In the genomic region with DNA sequence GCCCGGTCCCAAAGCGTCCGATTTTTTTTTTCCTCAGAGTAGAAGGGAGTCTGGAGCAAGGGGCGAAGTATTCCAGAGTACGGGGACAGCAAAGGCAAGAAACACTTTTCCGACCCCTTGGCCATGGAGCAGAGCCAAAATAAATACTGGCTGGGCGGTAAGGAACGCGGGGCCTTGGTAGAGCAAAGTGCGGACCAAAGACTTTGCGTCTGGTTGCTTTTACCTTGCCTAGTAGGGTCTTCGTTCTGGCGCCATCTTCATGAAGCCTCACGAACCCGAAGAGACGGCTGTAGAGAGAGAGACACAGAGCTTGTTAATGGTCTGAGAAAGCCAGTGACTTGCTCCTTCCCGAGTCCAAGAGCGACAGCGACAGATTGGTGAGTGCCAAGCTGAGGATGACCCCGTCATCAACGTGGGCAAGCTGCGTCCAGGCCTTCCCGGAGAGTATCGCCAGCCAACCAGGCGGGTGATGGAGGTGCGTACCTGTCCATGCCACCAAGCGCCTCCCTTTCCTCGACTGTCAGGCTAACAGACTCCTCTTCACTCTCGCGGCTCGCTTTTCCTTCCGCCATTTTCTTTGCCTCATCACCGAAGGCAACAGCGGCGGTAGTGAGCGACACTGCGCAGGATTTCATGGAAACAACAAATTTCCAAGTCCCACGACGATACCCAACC, we compare ENCODE assay signal across 9 cellular contexts. TPM values are rescaled to one million over a fixed set of nuclear protein-coding genes. Genes with fewer than 3 reads are reported as not detected.
A peak's percentile ranks its signal among the peaks of the same experiment; 100 is the strongest.
DNase-seq lines count a peak whose midpoint lies in the region; ATAC-seq lines count a peak whose summit lies in the region.
"Had no signal": no experiment of that assay in that cellular context is flagged by ENCODE, and none has a peak within 500 bp of the region (broad histone marks: within the 10 kb centered on the region; RNA-seq: fewer than 3 reads in every experiment).

No MANE protein-coding gene starts in this region.

- intact Hi-C loops in activated T-helper 2 cell treated with anti-CD3 and anti-CD28 coated beads, Interferon-gamma antibody, Interleukin-2, Interleukin-4, amounts not matched to agents 10 μg/mL and 5 μg/mL and 100 μg/mL, durations not matched to agents 14 hours and 24 hours and 36 hours (cut with micrococcal nuclease), result loop anchor here (1.0 to 5.0 kb wide), 4 partner anchors 42 to 572 kb away; partner anchors contain the start of gene TMSB4Y

- no peaks in the 10 kb centered on the region for H3K9me3 Mint-ChIP-seq in activated T-helper 2 cell treated with anti-CD3 and anti-CD28 coated beads, Interferon-gamma antibody, Interleukin-2, Interleukin-4, amounts not matched to agents 10 μg/mL and 5 μg/mL and 100 μg/mL, durations not matched to agents 14 hours and 24 hours and 36 hours
- no peaks in the 10 kb centered on the region for H3K9me3 Mint-ChIP-seq in stimulated activated naive CD8-positive, alpha-beta T cell treated with anti-CD3 and anti-CD28 coated beads, Interleukin-15, amount 100 ng/mL, for 72 hours

- H3K27me3 Mint-ChIP-seq in activated T-helper 2 cell treated with anti-CD3 and anti-CD28 coated beads, Interferon-gamma antibody, Interleukin-2, Interleukin-4, amounts not matched to agents 10 μg/mL and 5 μg/mL and 100 μg/mL, durations not matched to agents 14 hours and 24 hours and 36 hours (ENCODE audit: low read depth), result no peaks in the 10 kb centered on the region
- no peaks in the 10 kb centered on the region for H3K27me3 Mint-ChIP-seq in stimulated activated naive CD8-positive, alpha-beta T cell treated with anti-CD3 and anti-CD28 coated beads, Interleukin-15, amount 100 ng/mL, for 72 hours

- peaks cover 27% of the 10 kb centered on the region for H3K36me3 Mint-ChIP-seq in activated T-helper 2 cell treated with anti-CD3 and anti-CD28 coated beads, Interferon-gamma antibody, Interleukin-2, Interleukin-4, amounts not matched to agents 10 μg/mL and 5 μg/mL and 100 μg/mL, durations not matched to agents 14 hours and 24 hours and 36 hours (ENCODE audit: low read depth)

- H3K4me3 Mint-ChIP-seq in activated T-helper 2 cell treated with anti-CD3 and anti-CD28 coated beads, Interferon-gamma antibody, Interleukin-2, Interleukin-4, amounts not matched to agents 10 μg/mL and 5 μg/mL and 100 μg/mL, durations not matched to agents 14 hours and 24 hours and 36 hours (ENCODE audit: low read depth), result peak overlapping the region; percentile 90
- H3K4me3 Mint-ChIP-seq in stimulated activated naive CD8-positive, alpha-beta T cell treated with anti-CD3 and anti-CD28 coated beads, Interleukin-15, amount 100 ng/mL, for 72 hours, result peak overlapping the region; percentile 89 to 93

- peak overlapping the region; percentile 96 for H3K27ac Mint-ChIP-seq in activated T-helper 2 cell treated with anti-CD3 and anti-CD28 coated beads, Interferon-gamma antibody, Interleukin-2, Interleukin-4, amounts not matched to agents 10 μg/mL and 5 μg/mL and 100 μg/mL, durations not matched to agents 14 hours and 24 hours and 36 hours
- H3K27ac Mint-ChIP-seq in stimulated activated naive CD8-positive, alpha-beta T cell treated with anti-CD3 and anti-CD28 coated beads, Interleukin-15, amount 100 ng/mL, for 72 hours, result peak overlapping the region; percentile 94 to 96

- H3K4me1 Mint-ChIP-seq in activated T-helper 2 cell treated with anti-CD3 and anti-CD28 coated beads, Interferon-gamma antibody, Interleukin-2, Interleukin-4, amounts not matched to agents 10 μg/mL and 5 μg/mL and 100 μg/mL, durations not matched to agents 14 hours and 24 hours and 36 hours (ENCODE audit: low read depth), result peaks cover 22% of the 10 kb centered on the region
- peaks cover 13% of the 10 kb centered on the region for H3K4me1 Mint-ChIP-seq in stimulated activated naive CD8-positive, alpha-beta T cell treated with anti-CD3 and anti-CD28 coated beads, Interleukin-15, amount 100 ng/mL, for 72 hours

- peak; percentile 73 for ATAC-seq in stimulated activated naive CD8-positive, alpha-beta T cell treated with anti-CD3 and anti-CD28 coated beads, Interleukin-15, amount 100 ng/mL, for 72 hours
- ATAC-seq in esophagus mucosa, result no peak

- peak; percentile 0 for DNase-seq in DMS79 (lab: John Stamatoyannopoulos, UW)
- DNase-seq in KG1 (lab: John Stamatoyannopoulos, UW), result peak; percentile 23
- DNase-seq in activated T-helper 2 cell treated with anti-CD3 and anti-CD28 coated beads, Interferon-gamma antibody, Interleukin-2, Interleukin-4, amounts not matched to agents 10 μg/mL and 5 μg/mL and 100 μg/mL, durations not matched to agents 14 hours and 24 hours and 36 hours (ENCODE audit: low spot score), result peak; percentile 53
- DNase-seq in iPS-NIHi11 (ENCODE audit: low spot score), result peak; percentile 11
- DNase-seq in stimulated activated naive CD8-positive, alpha-beta T cell treated with anti-CD3 and anti-CD28 coated beads, Interleukin-15, amount 100 ng/mL, for 72 hours, result peak; percentile 48 to 79
- no peak for DNase-seq in SW 1271 (lab: John Stamatoyannopoulos, UW)
- DNase-seq in SHP77 (lab: John Stamatoyannopoulos, UW), result no peak

RNA-seq across cellular contexts. Expression of gene UTY, which starts 0.7 kb away (rescaled TPM):
- 23.1 and 26.4 TPM in 2 replicates for total RNA-seq in activated T-helper 2 cell treated with anti-CD3 and anti-CD28 coated beads, Interferon-gamma antibody, Interleukin-2, Interleukin-4, amounts not matched to agents 10 μg/mL and 5 μg/mL and 100 μg/mL, durations not matched to agents 14 hours and 24 hours and 36 hours
- total RNA-seq in esophagus mucosa, result not detected
- total RNA-seq: dermis microvascular lymphatic vessel endothelial cell had no signal

Comparison
In these comparisons a context has a peak if more than half of its experiments do, and no peak if none do; other contexts are left out.
1. DNase-seq: peak in DMS79 (single experiment), KG1 (single experiment), activated T-helper 2 cell treated with anti-CD3 and anti-CD28 coated beads, Interferon-gamma antibody, Interleukin-2, Interleukin-4, amounts not matched to agents 10 μg/mL and 5 μg/mL and 100 μg/mL, durations not matched to agents 14 hours and 24 hours and 36 hours (single experiment), iPS-NIHi11 (single experiment) and stimulated activated naive CD8-positive, alpha-beta T cell treated with anti-CD3 and anti-CD28 coated beads, Interleukin-15, amount 100 ng/mL, for 72 hours (2 of 2); none in SW 1271 (0 of 2) and SHP77 (0 of 2).